Comparison of ENCODE assay signal across 12 cellular contexts in genomic region chr20:58228103-58228483, GRCh38. TPM values are rescaled to one million over a fixed set of nuclear protein-coding genes. Genes with fewer than 3 reads are reported as not detected.
DNase-seq lines count a peak whose midpoint lies in the region; ATAC-seq, FAIRE-seq and TF ChIP-seq lines count a peak whose summit lies in the region.
"Had no signal": no experiment of that assay in that cellular context is flagged by ENCODE, and none has a peak within 500 bp of the region (broad histone marks: within the 10 kb centered on the region; RNA-seq: fewer than 3 reads in every experiment).

No MANE protein-coding gene starts in this region.

- no peak for TF ChIP-seq EP300 in neural cell (conservative IDR thresholded peaks at IDR 0.05; ENCODE audit: poor library complexity, severe bottlenecking)

- intact Hi-C loops in endothelial cell of umbilical vein (cut with micrococcal nuclease): no loop called here

- DNase-seq in HTR-8/SVneo (ENCODE audit: insufficient read length, low spot score) (no peak), endothelial cell of umbilical vein (ENCODE audit: low read depth, low spot score) (no peak), germinal center (ENCODE audit: low spot score) (no peak), NCI-H345 treated with DMSO at 0.1 percent for 48 hours (lab: John Stamatoyannopoulos, UW; ENCODE audit: unreplicated experiment) (no peak)
- DNase-seq in stimulated activated CD4-positive, alpha-beta T cell treated with anti-CD3 and anti-CD28 coated beads, Interleukin-4, amount 100 ng/mL, for 4 hours: no peak

- peak overlapping the region; percentile 37 to 90 (median 72); a peak in 21 of 22 replicates for H3K4me2 ChIP-seq in BLaER1 treated with 17β-estradiol and CSF1 and Interleukin-3, amounts not matched to agents 10 nM and 100 nM
- peak overlapping the region; percentile 35 for H3K4me2 ChIP-seq in endothelial cell of umbilical vein (ENCODE audit: insufficient read depth, low read length)
- H3K4me2 ChIP-seq in neural cell (ENCODE audit: low read length): no peak overlapping the region

- H3K4me3 ChIP-seq in BLaER1 treated with 17β-estradiol and CSF1 and Interleukin-3, amounts not matched to agents 10 nM and 100 nM: peak overlapping the region in 6 of 10 experiments; percentile 38 to 61 (median 53); a peak in 8 of 20 replicates
- H3K4me3 ChIP-seq in endothelial cell of umbilical vein (replicated peaks in 1 of 3; ENCODE audit: insufficient read depth in 1 of 3, low read depth in 1 of 3, low read length in 3 of 3): peak overlapping the region in 1 of 3 experiments; percentile 27
- H3K4me3 ChIP-seq in neural cell (ENCODE audit: low read length): peak overlapping the region; percentile 56

- H3K36me3 ChIP-seq in BLaER1 treated with 17β-estradiol and CSF1 and Interleukin-3, amounts not matched to agents 10 nM and 100 nM: peaks cover 0 to 4% (median 0%) of the 10 kb centered on the region in 11 experiments; a peak in 2 of 22 replicates
- peaks cover 0 to 5% of the 10 kb centered on the region in 2 experiments for H3K36me3 ChIP-seq in endothelial cell of umbilical vein (ENCODE audit: control insufficient read depth in 2 of 2, extremely low read depth in 1 of 2, insufficient read depth in 2 of 2, low read length in 2 of 2)
- H3K36me3 ChIP-seq in neural cell (ENCODE audit: insufficient read depth, low read length): no peaks in the 10 kb centered on the region

- no peaks in the 10 kb centered on the region for H3K9me1 ChIP-seq in endothelial cell of umbilical vein (replicated peaks; ENCODE audit: control insufficient read depth, extremely low read depth, insufficient read depth, low read length)

- no TSS peak for BruUV-seq in endothelial cell of umbilical vein (replicated peaks; lab: Mats Ljungman, UMichigan)

- H3K9ac ChIP-seq in BLaER1 treated with 17β-estradiol and CSF1 and Interleukin-3, amounts not matched to agents 10 nM and 100 nM: no peak overlapping the region
- H3K9ac ChIP-seq in endothelial cell of umbilical vein (replicated peaks; ENCODE audit: extremely low read depth, insufficient read depth, low read length): no peak overlapping the region
- peak overlapping the region; percentile 15 for H3K9ac ChIP-seq in neural cell (ENCODE audit: low read length)

- H3K27ac ChIP-seq in BLaER1 treated with 17β-estradiol and CSF1 and Interleukin-3, amounts not matched to agents 10 nM and 100 nM: no peak overlapping the region
- no peak overlapping the region for H3K27ac ChIP-seq in endothelial cell of umbilical vein (ENCODE audit: insufficient read depth, low read depth, low read length)
- H3K27ac ChIP-seq in neural cell (ENCODE audit: low read length): no peak overlapping the region

- TF ChIP-seq CTCF in endothelial cell of umbilical vein (IDR thresholded peaks at IDR 0.05; ENCODE audit: extremely low read depth in 1 of 2, insufficient read depth in 1 of 2, low read depth in 1 of 2, low read length in 2 of 2) (no peak), neural cell (IDR thresholded peaks at IDR 0.05; ENCODE audit: poor library complexity, severe bottlenecking) (no peak)

- no peak for TF ChIP-seq POLR2A in endothelial cell of umbilical vein (IDR thresholded peaks at IDR 0.05; ENCODE audit: low read depth, low read length)

- H3K9me2 ChIP-seq in neural cell (ENCODE audit: insufficient read depth, low read length): no peaks in the 10 kb centered on the region

- H3K27me3 ChIP-seq in BLaER1 treated with 17β-estradiol and CSF1 and Interleukin-3, amounts not matched to agents 10 nM and 100 nM: peaks cover 47 to 66% (median 58%) of the 10 kb centered on the region in 11 experiments
- H3K27me3 ChIP-seq in endothelial cell of umbilical vein (ENCODE audit: control insufficient read depth in 2 of 2, insufficient read depth in 2 of 2, low read length in 2 of 2) (peaks cover 28 to 50% of the 10 kb centered on the region in 2 experiments), neural cell (ENCODE audit: insufficient read depth, low read depth, low read length) (peaks cover 38% of the 10 kb centered on the region)

- peaks cover 0 to 11% (median 4%) of the 10 kb centered on the region in 10 experiments; a peak in 11 of 20 replicates for H3K4me1 ChIP-seq in BLaER1 treated with 17β-estradiol and CSF1 and Interleukin-3, amounts not matched to agents 10 nM and 100 nM
- H3K4me1 ChIP-seq in endothelial cell of umbilical vein (ENCODE audit: control insufficient read depth, extremely low read depth, insufficient read depth, low read length): peaks cover 8% of the 10 kb centered on the region

- H3K9me3 ChIP-seq in BLaER1 treated with 17β-estradiol and CSF1 and Interleukin-3, amounts not matched to agents 10 nM and 100 nM (replicated peaks in 1 of 11): peaks cover 0 to 11% (median 0%) of the 10 kb centered on the region in 11 experiments; a peak in 4 of 22 replicates
- H3K9me3 ChIP-seq in endothelial cell of umbilical vein (replicated peaks; ENCODE audit: control insufficient read depth, insufficient read depth, low read length) (no peaks in the 10 kb centered on the region), neural cell (ENCODE audit: low read length) (no peaks in the 10 kb centered on the region)

- H3K79me2 ChIP-seq in endothelial cell of umbilical vein (ENCODE audit: control insufficient read depth, insufficient read depth, low read length) (no peaks in the 10 kb centered on the region), neural cell (replicated peaks; ENCODE audit: insufficient read depth, low read length) (no peaks in the 10 kb centered on the region)

- H2AFZ ChIP-seq in endothelial cell of umbilical vein (ENCODE audit: low read depth, low read length): peak overlapping the region; percentile 55
- H2AFZ ChIP-seq in neural cell (ENCODE audit: low read depth, low read length): no peak overlapping the region

- no peak for TF ChIP-seq RAD21 in neural cell (conservative IDR thresholded peaks at IDR 0.05)

- no peaks in the 10 kb centered on the region for H3F3A ChIP-seq in neural cell (ENCODE audit: insufficient read depth, low read length, poor library complexity, severe bottlenecking)

- CTCF ChIA-PET in endothelial cell of umbilical vein (lab: Charles Lee): no interaction called here

- ATAC-seq in HG02571 (IDR thresholded peaks at IDR 0.05; ENCODE audit: unreplicated experiment): no peak

- H4K20me1 ChIP-seq in BLaER1 treated with 17β-estradiol and CSF1 and Interleukin-3, amounts not matched to agents 10 nM and 100 nM: peaks cover 0 to 12% (median 0%) of the 10 kb centered on the region in 11 experiments; a peak in 3 of 22 replicates
- H4K20me1 ChIP-seq in endothelial cell of umbilical vein (replicated peaks; ENCODE audit: control insufficient read depth, extremely low read depth, insufficient read depth, low read length): no peaks in the 10 kb centered on the region
- H4K20me1 ChIP-seq in neural cell (ENCODE audit: insufficient read depth): no peaks in the 10 kb centered on the region

- POLR2A ChIA-PET in endothelial cell of umbilical vein (lab: Charles Lee): no interaction called here

- dilution Hi-C loops in endothelial cell of umbilical vein (cut with MboI; ENCODE audit: extremely low pct_ligation_motif_present, low sequenced_read_pairs): loop anchor here (25.0 kb wide), 3 partner anchors 234 to 609 kb away; partner anchors contain the start of gene STX16

- peak; percentile 72 for FAIRE-seq in HTR-8/SVneo (lab: Jason Lieb, UNC)
- no peak for FAIRE-seq in endothelial cell of umbilical vein (lab: Jason Lieb, UNC)
- FAIRE-seq: bronchial epithelial cell had no signal

TF ChIP-seq in endothelial cell of umbilical vein, 7 proteins besides CTCF, POLR2A, EP300 and RAD21:
- peak; percentile 82 for TF ChIP-seq EZH2 (IDR thresholded peaks at IDR 0.05; ENCODE audit: borderline replicate concordance, low read depth, low read length, severe bottlenecking)
- no peak for TF ChIP-seq POLR2AphosphoS5 (IDR thresholded peaks at IDR 0.05; ENCODE audit: insufficient read depth, low read depth, low read length)

TF ChIP-seq in neural cell, 6 proteins besides CTCF, POLR2A, EP300 and RAD21:
- no peak for TF ChIP-seq TAF1 (IDR thresholded peaks at IDR 0.05; ENCODE audit: low read depth)
- TF ChIP-seq SMC3 (conservative IDR thresholded peaks at IDR 0.05; ENCODE audit: poor library complexity): no peak
- no peak for TF ChIP-seq POLR2AphosphoS5 (IDR thresholded peaks at IDR 0.05)
- no peak for TF ChIP-seq MXI1 (conservative IDR thresholded peaks at IDR 0.05; ENCODE audit: poor library complexity, severe bottlenecking)
- TF ChIP-seq, protein P1, sequence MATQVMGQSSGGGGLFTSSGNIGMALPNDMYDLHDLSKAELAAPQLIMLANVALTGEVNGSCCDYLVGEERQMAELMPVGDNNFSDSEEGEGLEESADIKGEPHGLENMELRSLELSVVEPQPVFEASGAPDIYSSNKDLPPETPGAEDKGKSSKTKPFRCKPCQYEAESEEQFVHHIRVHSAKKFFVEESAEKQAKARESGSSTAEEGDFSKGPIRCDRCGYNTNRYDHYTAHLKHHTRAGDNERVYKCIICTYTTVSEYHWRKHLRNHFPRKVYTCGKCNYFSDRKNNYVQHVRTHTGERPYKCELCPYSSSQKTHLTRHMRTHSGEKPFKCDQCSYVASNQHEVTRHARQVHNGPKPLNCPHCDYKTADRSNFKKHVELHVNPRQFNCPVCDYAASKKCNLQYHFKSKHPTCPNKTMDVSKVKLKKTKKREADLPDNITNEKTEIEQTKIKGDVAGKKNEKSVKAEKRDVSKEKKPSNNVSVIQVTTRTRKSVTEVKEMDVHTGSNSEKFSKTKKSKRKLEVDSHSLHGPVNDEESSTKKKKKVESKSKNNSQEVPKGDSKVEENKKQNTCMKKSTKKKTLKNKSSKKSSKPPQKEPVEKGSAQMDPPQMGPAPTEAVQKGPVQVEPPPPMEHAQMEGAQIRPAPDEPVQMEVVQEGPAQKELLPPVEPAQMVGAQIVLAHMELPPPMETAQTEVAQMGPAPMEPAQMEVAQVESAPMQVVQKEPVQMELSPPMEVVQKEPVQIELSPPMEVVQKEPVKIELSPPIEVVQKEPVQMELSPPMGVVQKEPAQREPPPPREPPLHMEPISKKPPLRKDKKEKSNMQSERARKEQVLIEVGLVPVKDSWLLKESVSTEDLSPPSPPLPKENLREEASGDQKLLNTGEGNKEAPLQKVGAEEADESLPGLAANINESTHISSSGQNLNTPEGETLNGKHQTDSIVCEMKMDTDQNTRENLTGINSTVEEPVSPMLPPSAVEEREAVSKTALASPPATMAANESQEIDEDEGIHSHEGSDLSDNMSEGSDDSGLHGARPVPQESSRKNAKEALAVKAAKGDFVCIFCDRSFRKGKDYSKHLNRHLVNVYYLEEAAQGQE (IDR thresholded peaks at IDR 0.05; ENCODE audit: borderline replicate concordance): no peak
TF ChIP-seq in neural cell: peak in this region for 0.

RNA-seq across cellular contexts. Expression of gene ANKRD60, which starts 0.4 kb away (rescaled TPM):
- total RNA-seq in endothelial cell of umbilical vein: not detected in 2 replicates
- not detected in 2 replicates for polyA plus RNA-seq in endothelial cell of umbilical vein
- not detected in 2 replicates for polyA plus RNA-seq in endothelial cell of umbilical vein (2011; cell fraction: cytosol; rRNA removed)
- polyA plus RNA-seq in endothelial cell of umbilical vein (2011; cell fraction: nucleus; rRNA removed): not detected in 2 replicates
- not detected in 2 replicates for polyA plus RNA-seq in endothelial cell of umbilical vein (2012)
- not detected in 2 replicates for polyA minus RNA-seq in endothelial cell of umbilical vein
- polyA minus RNA-seq in endothelial cell of umbilical vein (2011; cell fraction: cytosol; rRNA and poly(A)+ RNA removed): not detected
- polyA minus RNA-seq in endothelial cell of umbilical vein (2011; cell fraction: nucleus; rRNA and poly(A)+ RNA removed): not detected in 2 replicates
- not detected in 2 replicates for polyA plus RNA-seq in neural cell
- polyA minus RNA-seq in neural cell: not detected in 2 replicates
- total RNA-seq: activated CD8-positive, alpha-beta memory T cell treated with anti-CD3 and anti-CD28 coated beads for 36 hours; bronchial epithelial cell; glomerular endothelial cell; HT1080 had no signal
